ENCODE assay signal across 12 cellular contexts in genomic region chr12:6840428-6841138, GRCh38. TPM values are rescaled to one million over a fixed set of nuclear protein-coding genes. Genes with fewer than 3 reads are reported as not detected.
DNase-seq lines count a peak whose midpoint lies in the region; ATAC-seq and TF ChIP-seq lines count a peak whose summit lies in the region.
"Had no signal": no experiment of that assay in that cellular context is flagged by ENCODE, and none has a peak within 500 bp of the region (broad histone marks: within the 10 kb centered on the region; RNA-seq: fewer than 3 reads in every experiment).

TSS of gene GNB3 (plus strand) at chr12:6840925. CDS start at chr12:6841288, 363 bp downstream.

- TF ChIP-seq CTCF in nephron (IDR thresholded peaks at IDR 0.05; ENCODE audit: unreplicated experiment in 3 of 3) = no peak

- ATAC-seq in HG02970 (IDR thresholded peaks at IDR 0.05; ENCODE audit: low FRiP score, unreplicated experiment) = no peak
- ATAC-seq: activated T-helper 17 cell treated with anti-CD3 and anti-CD28 coated beads, Interleukin-2, amount 50 U/mL, for 72 hours had no signal

- no peaks in the 10 kb centered on the region for H3K27me3 ChIP-seq in NT2/D1 (ENCODE audit: insufficient read depth, insufficient read length)

- peaks cover 19% of the 10 kb centered on the region for H3K4me1 ChIP-seq in NT2/D1 (ENCODE audit: insufficient read depth, insufficient read length)

- H3K4me1 Mint-ChIP-seq in nephron (peaks cover 27% of the 10 kb centered on the region), immature natural killer cell (peaks cover 0 to 1% of the 10 kb centered on the region in 2 donors)

- no peaks in the 10 kb centered on the region for H3K9me3 ChIP-seq in NT2/D1 (ENCODE audit: insufficient read depth, low read length)

- peak; percentile 84 for DNase-seq in D341Med (ENCODE audit: low spot score)
- DNase-seq in NT2/D1 (ENCODE audit: low read depth, low spot score) = no peak
- DNase-seq in ecto neural progenitor cell (ENCODE audit: low spot score) = peak; percentile 83
- no peak for DNase-seq in NCI-H187 treated with DMSO at 0.1 percent for 48 hours (lab: John Stamatoyannopoulos, UW)
- no peak for DNase-seq in immature natural killer cell
- DNase-seq in Kasumi-1 (lab: John Stamatoyannopoulos, UW) = no peak
- DNase-seq: activated CD8-positive, alpha-beta memory T cell treated with anti-CD3 and anti-CD28 coated beads for 24 hours; amniotic stem cell; SW 1271 had no signal

- peak within 1 kb of the TSS; percentile 15 for H3K9ac ChIP-seq in NT2/D1 (ENCODE audit: insufficient read length, low read depth)

- peak within 1 kb of the TSS in 2 of 3 experiments; percentile 5 to 45 for H3K4me3 Mint-ChIP-seq in nephron
- H3K4me3 Mint-ChIP-seq in immature natural killer cell = no peak within 1 kb of the TSS
- H3K4me3 Mint-ChIP-seq: activated T-helper 17 cell treated with anti-CD3 and anti-CD28 coated beads, Interleukin-2, amount 50 U/mL, for 72 hours had no signal

- H3K9me3 Mint-ChIP-seq in nephron (no peaks in the 10 kb centered on the region), immature natural killer cell (no peaks in the 10 kb centered on the region)
- H3K9me3 Mint-ChIP-seq: activated T-helper 17 cell treated with anti-CD3 and anti-CD28 coated beads, Interleukin-2, amount 50 U/mL, for 72 hours had no signal

- peaks cover 96% of the 10 kb centered on the region for H3K36me3 ChIP-seq in NT2/D1 (ENCODE audit: insufficient read depth, insufficient read length, low read length)

- no peaks in the 10 kb centered on the region for H3K27me3 Mint-ChIP-seq in nephron (ENCODE audit: low read depth)
- H3K27me3 Mint-ChIP-seq in immature natural killer cell (ENCODE audit: low read depth in 3 of 3) = peaks cover 0 to 3% (median 0%) of the 10 kb centered on the region in 3 donors
- H3K27me3 Mint-ChIP-seq: activated T-helper 17 cell treated with anti-CD3 and anti-CD28 coated beads, Interleukin-2, amount 50 U/mL, for 72 hours had no signal

- peak within 1 kb of the TSS; percentile 81 to 88 (median 85) for H3K27ac Mint-ChIP-seq in nephron
- H3K27ac Mint-ChIP-seq in immature natural killer cell = no peak within 1 kb of the TSS
- H3K27ac Mint-ChIP-seq: activated T-helper 17 cell treated with anti-CD3 and anti-CD28 coated beads, Interleukin-2, amount 50 U/mL, for 72 hours had no signal

- H3K36me3 Mint-ChIP-seq in nephron (ENCODE audit: low read depth) (peaks cover 44% of the 10 kb centered on the region), immature natural killer cell (no peaks in the 10 kb centered on the region)

- no peak within 1 kb of the TSS for H3K4me3 ChIP-seq in NT2/D1 (ENCODE audit: insufficient read length, low read depth)

RNA-seq across cellular contexts. Expression of gene GNB3, which starts in this region (rescaled TPM):
- polyA plus RNA-seq in immature natural killer cell = not detected

Comparison
In these comparisons a context has a peak if more than half of its experiments do, and no peak if none do; other contexts are left out.
1. DNase-seq: peak in D341Med (single experiment) and ecto neural progenitor cell (single experiment); none in NT2/D1 (single experiment), NCI-H187 treated with DMSO at 0.1 percent for 48 hours (single experiment), immature natural killer cell (0 of 3) and Kasumi-1 (0 of 2).
2. H3K27ac Mint-ChIP-seq: peak in nephron (3 of 3); none in immature natural killer cell (0 of 6).
3. H3K4me3 Mint-ChIP-seq: peak in nephron (2 of 3); none in immature natural killer cell (0 of 5).